22 cellular contexts compared by ENCODE assay signal in genomic region chr12:89126712-89127111, GRCh38.
DNase-seq lines count a peak whose midpoint lies in the region; ATAC-seq, FAIRE-seq and TF ChIP-seq lines count a peak whose summit lies in the region.
"Had no signal": no experiment of that assay in that cellular context is flagged by ENCODE, and none has a peak within 500 bp of the region (broad histone marks: within the 10 kb centered on the region; RNA-seq: fewer than 3 reads in every experiment).

No MANE protein-coding gene starts in this region.

- no peak for DNase-seq in D721Med (ENCODE audit: insufficient read length, low spot score)
- peak; percentile 93 for DNase-seq in SK-MEL-5 (ENCODE audit: low read depth, low spot score)
- DNase-seq in fibroblast of mammary gland (ENCODE audit: low read depth) = peak; percentile 65
- DNase-seq in non-pigmented ciliary epithelial cell (ENCODE audit: low read depth) = peak; percentile 24
- no peak for DNase-seq in BE2C
- DNase-seq in DMS153 (lab: John Stamatoyannopoulos, UW) = no peak
- DNase-seq: activated CD8-positive, alpha-beta memory T cell treated with anti-CD3 and anti-CD28 coated beads, Interleukin-2, amount 50 U/mL, for 48 hours; activated effector memory CD4-positive, alpha-beta T cell treated with Interleukin-2 at 50 U/mL for 16 hours; CD8-positive, alpha-beta T cell; DMS79 treated with DMSO at 0.1 percent for 48 hours; effector memory CD4-positive, alpha-beta T cell; KBM-7; natural killer cell; NCI-H1092 treated with DMSO at 0.1 percent for 48 hours; NCI-H2081; NCI-H510A treated with DMSO at 0.1 percent for 48 hours; Right ventricle myocardium superior; stimulated activated CD4-positive, alpha-beta T cell treated with anti-CD3 and anti-CD28 coated beads, Interleukin-4, amount 100 ng/mL, for 24 hours; substantia nigra; T-cell had no signal

- peak; percentile 79 for FAIRE-seq in D721Med (lab: Jason Lieb, UNC)

- H3K27me3 ChIP-seq in BE2C = no peaks in the 10 kb centered on the region

- no peaks in the 10 kb centered on the region for H3K36me3 ChIP-seq in BE2C

- H3K9me3 ChIP-seq in BE2C = no peaks in the 10 kb centered on the region

- H3K4me3 ChIP-seq in fibroblast of mammary gland (ENCODE audit: control insufficient read depth, low read depth, low read length) (no peak overlapping the region), BE2C (ENCODE audit: low read depth, low read length) (no peak overlapping the region)

- TF ChIP-seq CTCF in D721Med (IDR thresholded peaks at IDR 0.05; ENCODE audit: insufficient read depth, missing control alignments) (no peak), fibroblast of mammary gland (conservative IDR thresholded peaks at IDR 0.05; ENCODE audit: control insufficient read depth, insufficient read depth, low read depth, low read length) (no peak), BE2C (IDR thresholded peaks at IDR 0.05; ENCODE audit: low read depth, low read length) (no peak)

- ATAC-seq in HG03108 (IDR thresholded peaks at IDR 0.05; ENCODE audit: unreplicated experiment) = no peak
- ATAC-seq in HG03460 (IDR thresholded peaks at IDR 0.05; ENCODE audit: unreplicated experiment) = no peak
- ATAC-seq: CD8-positive, alpha-beta T cell; natural killer cell; T-cell had no signal

- in situ Hi-C loops in SK-MEL-5 (cut with HindIII; ENCODE audit: low pct_unique_long_range_greater_than_20kb, low sequenced_read_pairs) = no loop called here

- no peaks in the 10 kb centered on the region for H3K4me1 ChIP-seq in BE2C

Comparison
In these comparisons a context has a peak if more than half of its experiments do, and no peak if none do; other contexts are left out.
1. DNase-seq: peak in SK-MEL-5 (single experiment), fibroblast of mammary gland (single experiment) and non-pigmented ciliary epithelial cell (single experiment); none in D721Med (single experiment), BE2C (single experiment) and DMS153 (single experiment).